ENCODE assay signal across 12 cellular contexts in the genomic region with DNA sequence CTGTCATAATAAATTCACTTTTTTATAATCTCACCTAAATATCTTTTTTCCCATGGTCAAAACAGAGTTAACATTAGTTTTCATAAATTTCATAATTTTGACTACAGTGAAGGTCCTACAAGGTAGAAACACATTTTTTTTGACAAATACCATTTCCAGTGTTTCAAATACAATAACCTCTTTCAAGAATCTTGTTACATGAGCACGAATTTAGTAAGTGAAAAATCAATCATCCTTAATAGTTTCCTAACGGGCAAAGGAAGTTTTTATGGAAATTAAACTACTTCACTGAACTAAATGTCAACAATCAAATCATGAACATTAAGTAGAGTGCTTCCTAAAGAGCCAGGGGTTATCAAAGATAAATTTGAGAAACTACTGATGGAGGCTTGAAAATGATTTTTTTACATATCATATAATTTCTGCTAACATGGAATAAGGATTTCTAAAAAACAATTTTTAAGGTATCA. TPM values are rescaled to one million over a fixed set of nuclear protein-coding genes. Genes with fewer than 3 reads are reported as not detected.
DNase-seq lines count a peak whose midpoint lies in the region; ATAC-seq and TF ChIP-seq lines count a peak whose summit lies in the region.
"Had no signal": no experiment of that assay in that cellular context is flagged by ENCODE, and none has a peak within 500 bp of the region (broad histone marks: within the 10 kb centered on the region; RNA-seq: fewer than 3 reads in every experiment).

No MANE protein-coding gene starts in this region.

- WGBS in endodermal cell (ENCODE audit: insufficient coverage in 1 of 2, insufficient read length in 1 of 2), 2 experiments = 78% methylated on average over 2 of the region's 2 CpGs; no CpG with 5 or more reads in 1 of the 2 experiments
- WGBS in heart right ventricle, 2 donors = 68 to 78% methylated on average over 2 of the region's 2 CpGs

- H3K9me3 Mint-ChIP-seq in activated T-cell treated with anti-CD3 and anti-CD28 coated beads, Interleukin-2, amount 50 U/mL, for 72 hours = no peaks in the 10 kb centered on the region
- H3K9me3 Mint-ChIP-seq in activated T-cell treated with anti-CD3 and anti-CD28 coated beads, Interleukin-2, amount 50 U/mL, for 24 hours = no peaks in the 10 kb centered on the region
- no peaks in the 10 kb centered on the region for H3K9me3 Mint-ChIP-seq in endodermal cell
- H3K9me3 Mint-ChIP-seq in type B pancreatic cell = no peaks in the 10 kb centered on the region

- H3K4me1 ChIP-seq in endodermal cell (ENCODE audit: control insufficient read depth, insufficient read depth, low read length) = no peaks in the 10 kb centered on the region
- peaks cover 0 to 26% (median 8%) of the 10 kb centered on the region in 9 donors for H3K4me1 ChIP-seq in heart right ventricle
- peaks cover 12 to 15% of the 10 kb centered on the region in 2 donors for H3K4me1 ChIP-seq in gastrocnemius medialis

- no peak for TF ChIP-seq POLR2A in gastrocnemius medialis (IDR thresholded peaks at IDR 0.05)

- H3K27ac ChIP-seq in endodermal cell (ENCODE audit: low read depth, low read length) (no peak overlapping the region), heart right ventricle (no peak overlapping the region), gastrocnemius medialis (no peak overlapping the region)

- H3K4me3 Mint-ChIP-seq in activated T-cell treated with anti-CD3 and anti-CD28 coated beads, Interleukin-2, amount 50 U/mL, for 72 hours = no peak overlapping the region
- no peak overlapping the region for H3K4me3 Mint-ChIP-seq in activated T-cell treated with anti-CD3 and anti-CD28 coated beads, Interleukin-2, amount 50 U/mL, for 24 hours
- no peak overlapping the region for H3K4me3 Mint-ChIP-seq in endodermal cell
- no peak overlapping the region for H3K4me3 Mint-ChIP-seq in type B pancreatic cell

- H3K36me3 ChIP-seq in endodermal cell (ENCODE audit: control insufficient read depth, insufficient read depth, low read length) (peaks cover 6% of the 10 kb centered on the region), heart right ventricle (peaks cover 0 to 3% (median 0%) of the 10 kb centered on the region in 9 donors), gastrocnemius medialis (no peaks in the 10 kb centered on the region)

- H3K9me3 ChIP-seq in endodermal cell (ENCODE audit: control insufficient read depth, low read length) = no peaks in the 10 kb centered on the region
- H3K9me3 ChIP-seq in heart right ventricle = no peaks in the 10 kb centered on the region
- no peaks in the 10 kb centered on the region for H3K9me3 ChIP-seq in gastrocnemius medialis
- H3K9me3 ChIP-seq: SK-N-SH had no signal

- intact Hi-C loops in heart right ventricle (cut with DNase I) (loop anchor here in 8 of 10 donors (1.0 to 10.0 kb wide), 9 partner anchors 67 to 171 kb away; a partner anchor contains a TSS), gastrocnemius medialis (cut with DNase I; ENCODE audit: low total_unique reads) (loop anchor here (1.0 to 5.0 kb wide), 3 partner anchors 52 to 112 kb away; a partner anchor contains a TSS)

- in situ Hi-C loops in gastrocnemius medialis (cut with MboI; ENCODE audit: low sequenced_read_pairs in 4 of 4) = no loop called here

- ATAC-seq in activated T-cell treated with anti-CD3 and anti-CD28 coated beads, Interleukin-2, amount 50 U/mL, for 72 hours (replicated peaks in 1 of 2) = no peak
- ATAC-seq in heart right ventricle (no peak), gastrocnemius medialis (no peak)

- TF ChIP-seq CTCF in LNCAP (IDR thresholded peaks at IDR 0.05) (peak; percentile 15; the same call in 1 of the 2 replicates), endodermal cell (conservative IDR thresholded peaks at IDR 0.05) (peak; percentile 14), type B pancreatic cell (conservative IDR thresholded peaks at IDR 0.05) (peak; percentile 3), heart right ventricle (IDR thresholded peaks at IDR 0.05) (no peak), gastrocnemius medialis (IDR thresholded peaks at IDR 0.05 in 4 of 5, conservative IDR thresholded peaks at IDR 0.05 in 1 of 5) (no peak)

- peak overlapping the region; percentile 28 for H3K27ac Mint-ChIP-seq in activated T-cell treated with anti-CD3 and anti-CD28 coated beads, Interleukin-2, amount 50 U/mL, for 72 hours
- no peak overlapping the region for H3K27ac Mint-ChIP-seq in activated T-cell treated with anti-CD3 and anti-CD28 coated beads, Interleukin-2, amount 50 U/mL, for 24 hours
- H3K27ac Mint-ChIP-seq in endodermal cell = no peak overlapping the region
- peak overlapping the region; percentile 72 for H3K27ac Mint-ChIP-seq in type B pancreatic cell

- H3K27me3 Mint-ChIP-seq in activated T-cell treated with anti-CD3 and anti-CD28 coated beads, Interleukin-2, amount 50 U/mL, for 72 hours (ENCODE audit: low read depth) = no peaks in the 10 kb centered on the region
- H3K27me3 Mint-ChIP-seq in activated T-cell treated with anti-CD3 and anti-CD28 coated beads, Interleukin-2, amount 50 U/mL, for 24 hours = no peaks in the 10 kb centered on the region
- no peaks in the 10 kb centered on the region for H3K27me3 Mint-ChIP-seq in endodermal cell (ENCODE audit: insufficient read depth)
- H3K27me3 Mint-ChIP-seq in type B pancreatic cell = no peaks in the 10 kb centered on the region

- H3K27me3 ChIP-seq in endodermal cell (ENCODE audit: control insufficient read depth, insufficient read depth, low read length, poor library complexity, severe bottlenecking) (no peaks in the 10 kb centered on the region), heart right ventricle (no peaks in the 10 kb centered on the region), gastrocnemius medialis (no peaks in the 10 kb centered on the region)
- H3K27me3 ChIP-seq: BLaER1 treated with 17β-estradiol and CSF1 and Interleukin-3, amounts not matched to agents 10 nM and 100 nM had no signal

- H3K9ac ChIP-seq in endodermal cell (ENCODE audit: extremely low read depth, low read length, poor library complexity, severe bottlenecking) = no peak overlapping the region
- H3K9ac ChIP-seq: SK-N-SH had no signal

- no peaks in the 10 kb centered on the region for H3K36me3 Mint-ChIP-seq in activated T-cell treated with anti-CD3 and anti-CD28 coated beads, Interleukin-2, amount 50 U/mL, for 72 hours (ENCODE audit: insufficient read depth in 2 of 2)
- H3K36me3 Mint-ChIP-seq in activated T-cell treated with anti-CD3 and anti-CD28 coated beads, Interleukin-2, amount 50 U/mL, for 24 hours (ENCODE audit: low read depth) = peaks cover 6% of the 10 kb centered on the region
- H3K36me3 Mint-ChIP-seq in endodermal cell (ENCODE audit: low read depth) = peaks cover 6% of the 10 kb centered on the region
- H3K36me3 Mint-ChIP-seq in type B pancreatic cell = peaks cover 4% of the 10 kb centered on the region

- DNase-seq in activated T-cell treated with anti-CD3 and anti-CD28 coated beads, Interleukin-2, amount 50 U/mL, for 72 hours = no peak
- no peak for DNase-seq in activated T-cell treated with anti-CD3 and anti-CD28 coated beads, Interleukin-2, amount 50 U/mL, for 24 hours
- no peak for DNase-seq in endodermal cell
- no peak for DNase-seq in type B pancreatic cell (ENCODE audit: extremely low spot score, unreplicated experiment)
- no peak for DNase-seq in heart right ventricle
- DNase-seq in NCI-H2029 treated with DMSO at 0.1 percent for 48 hours (lab: John Stamatoyannopoulos, UW) = no peak
- DNase-seq in gastrocnemius medialis = no peak
- DNase-seq: NCI-H1436, NCI-H2227 treated with DMSO at 0.1 percent for 48 hours had no signal

- no peak overlapping the region for H3K4me3 ChIP-seq in endodermal cell (ENCODE audit: low read length)
- H3K4me3 ChIP-seq in heart right ventricle = no peak overlapping the region
- H3K4me3 ChIP-seq in gastrocnemius medialis = no peak overlapping the region
- H3K4me3 ChIP-seq: BLaER1 treated with 17β-estradiol and CSF1 and Interleukin-3, amounts not matched to agents 10 nM and 100 nM had no signal

- H3K4me1 Mint-ChIP-seq in activated T-cell treated with anti-CD3 and anti-CD28 coated beads, Interleukin-2, amount 50 U/mL, for 72 hours (ENCODE audit: low read depth) = peaks cover 17% of the 10 kb centered on the region
- peaks cover 14% of the 10 kb centered on the region for H3K4me1 Mint-ChIP-seq in activated T-cell treated with anti-CD3 and anti-CD28 coated beads, Interleukin-2, amount 50 U/mL, for 24 hours (ENCODE audit: low read depth)
- H3K4me1 Mint-ChIP-seq in endodermal cell (peaks cover 5% of the 10 kb centered on the region), type B pancreatic cell (ENCODE audit: unreplicated experiment) (peaks cover 11% of the 10 kb centered on the region)

RNA-seq across cellular contexts. Expression of a gene that starts 35.4 kb away (rescaled TPM):
- total RNA-seq in activated T-cell treated with anti-CD3 and anti-CD28 coated beads, Interleukin-2, amount 50 U/mL, for 72 hours = 10 to 100 TPM; 11.9 to 12.2 TPM
- total RNA-seq in endodermal cell (10 to 100 TPM; 20.2 to 28.0 TPM), type B pancreatic cell (ENCODE audit: low replicate concordance) (13.7 and 18.6 TPM in 2 replicates), heart right ventricle (10 to 100 TPM in 9 of 10 donors, 1 to 10 TPM in 1; 7.9 to 14.4 (median 11.3) TPM), gastrocnemius medialis (1 to 10 TPM; 4.4 to 9.3 (median 5.8) TPM)
- 11.5 TPM for polyA plus RNA-seq in endodermal cell (2013, experiment 1 of 2)
- 12.6 TPM for polyA plus RNA-seq in endodermal cell (2013, experiment 2 of 2)
- 1 to 10 TPM; 2.5 TPM for polyA plus RNA-seq in heart right ventricle

Comparison
In these comparisons a context has a peak if more than half of its experiments do, and no peak if none do; other contexts are left out.
1. H3K27ac Mint-ChIP-seq: peak in activated T-cell treated with anti-CD3 and anti-CD28 coated beads, Interleukin-2, amount 50 U/mL, for 72 hours (single experiment) and type B pancreatic cell (single experiment); none in activated T-cell treated with anti-CD3 and anti-CD28 coated beads, Interleukin-2, amount 50 U/mL, for 24 hours (single experiment) and endodermal cell (single experiment).
2. CTCF ChIP-seq: peak in LNCAP (single experiment), endodermal cell (single experiment) and type B pancreatic cell (single experiment); none in heart right ventricle (0 of 9) and gastrocnemius medialis (0 of 5).